In the genomic region with DNA sequence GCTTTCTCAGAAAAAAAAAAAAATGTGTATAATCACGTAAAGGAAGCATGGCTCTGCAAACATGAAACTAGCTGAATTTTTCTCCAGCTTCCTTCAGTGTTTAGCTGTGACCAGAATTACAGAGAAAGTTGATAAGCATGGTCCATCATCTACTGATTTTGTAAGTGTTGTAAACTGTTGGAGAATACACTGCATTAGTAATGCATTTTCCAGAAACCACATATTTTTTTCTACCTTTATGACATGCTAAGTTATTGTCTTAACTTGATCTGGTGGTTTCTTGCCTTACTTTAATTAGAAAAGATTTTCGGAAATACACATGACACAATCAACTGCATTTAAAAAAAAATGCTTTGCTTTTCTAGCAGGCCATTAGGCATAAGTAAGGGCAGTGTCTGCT, we compare ENCODE assay signal across 26 cellular contexts.
DNase-seq lines count a peak whose midpoint lies in the region; ATAC-seq and TF ChIP-seq lines count a peak whose summit lies in the region.
"Had no signal": no experiment of that assay in that cellular context is flagged by ENCODE, and none has a peak within 500 bp of the region (broad histone marks: within the 10 kb centered on the region; RNA-seq: fewer than 3 reads in every experiment).

No MANE protein-coding gene starts in this region.

- H3K36me3 Mint-ChIP-seq in nephron (ENCODE audit: low read depth) (peaks cover 2% of the 10 kb centered on the region), progenitor cell of endocrine pancreas (ENCODE audit: insufficient read depth) (no peaks in the 10 kb centered on the region)
- no peaks in the 10 kb centered on the region for H3K36me3 Mint-ChIP-seq in activated CD4-positive, alpha-beta memory T cell treated with anti-CD3 and anti-CD28 coated beads for 36 hours
- H3K36me3 Mint-ChIP-seq: natural killer cell had no signal

- H3K27ac Mint-ChIP-seq in nephron (peak overlapping the region; percentile 11 to 87 (median 57)), progenitor cell of endocrine pancreas (no peak overlapping the region)
- H3K27ac Mint-ChIP-seq in activated CD4-positive, alpha-beta memory T cell treated with anti-CD3 and anti-CD28 coated beads for 36 hours, result no peak overlapping the region
- H3K27ac Mint-ChIP-seq: activated naive CD8-positive, alpha-beta T cell treated with anti-CD3 and anti-CD28 coated beads, Interleukin-2, amount 50 U/mL, for 24 hours; CD4-positive, alpha-beta T cell; natural killer cell had no signal

- intact Hi-C loops in activated CD4-positive, alpha-beta memory T cell treated with anti-CD3 and anti-CD28 coated beads for 36 hours (cut with micrococcal nuclease), result loop anchor here (10.0 kb wide), 1 partner anchor 113 kb away; no protein-coding TSS in a partner anchor

- 14% methylated on average over 2 of the region's 2 CpGs for WGBS in SK-N-SH (ENCODE audit: low lambda C conversion rate)

- peaks cover 17% of the 10 kb centered on the region for H3F3A ChIP-seq in SK-N-SH (replicated peaks; ENCODE audit: insufficient read depth)

- H3K9me3 ChIP-seq in SK-N-SH, result no peaks in the 10 kb centered on the region
- H3K9me3 ChIP-seq: lower lobe of right lung had no signal

- H3K27me3 ChIP-seq in SK-N-SH (ENCODE audit: insufficient read depth), result no peaks in the 10 kb centered on the region

- DNase-seq in EH (ENCODE audit: low read depth) (peak; percentile 64), SK-N-SH (no peak), epithelial cell of esophagus (ENCODE audit: low read depth) (peak; percentile 61), NCI-H69 (lab: John Stamatoyannopoulos, UW) (no peak), progenitor cell of endocrine pancreas (ENCODE audit: low spot score, unreplicated experiment) (no peak)
- DNase-seq in activated CD4-positive, alpha-beta memory T cell treated with anti-CD3 and anti-CD28 coated beads for 36 hours, result no peak
- DNase-seq: activated CD4-positive, alpha-beta T cell treated with anti-CD3 and anti-CD28 coated beads, Interleukin-2, amount 50 U/mL, for 48 hours; activated CD4-positive, CD25-positive, alpha-beta regulatory T cell treated with anti-CD3 and anti-CD28 coated beads, Interleukin-2, amount 50 U/mL, for 72 hours; activated naive CD4-positive, alpha-beta T cell; activated naive CD8-positive, alpha-beta T cell treated with anti-CD3 and anti-CD28 coated beads, Interleukin-2, amount 50 U/mL, for 24 hours; CD4-positive, alpha-beta T cell; DND-41; lower lobe of right lung; natural killer cell; NCI-H1092 treated with DMSO at 0.1 percent for 48 hours; NCI-H187 treated with DMSO at 0.1 percent for 48 hours; NCI-H2171; NCI-H510A; OCI-M1; stimulated activated naive CD8-positive, alpha-beta T cell treated with anti-CD3 and anti-CD28 coated beads, Interleukin-15, Interleukin-2, amounts not matched to agents 100 U/mL and 50 U/mL, for 24 hours had no signal

- no peak overlapping the region for H2AFZ ChIP-seq in SK-N-SH (ENCODE audit: low read depth)

- H3K4me3 ChIP-seq in SK-N-SH (ENCODE audit: low read depth in 2 of 2, low read length in 1 of 2) (no peak overlapping the region), epithelial cell of esophagus (ENCODE audit: low read length) (no peak overlapping the region)
- H3K4me3 ChIP-seq: K562, lower lobe of right lung, SK-N-MC, skin epidermis had no signal

- H3K4me1 Mint-ChIP-seq in nephron, result peaks cover 84% of the 10 kb centered on the region
- H3K4me1 Mint-ChIP-seq in activated CD4-positive, alpha-beta memory T cell treated with anti-CD3 and anti-CD28 coated beads for 36 hours (ENCODE audit: low read depth), result no peaks in the 10 kb centered on the region
- H3K4me1 Mint-ChIP-seq in progenitor cell of endocrine pancreas (ENCODE audit: low read depth), result no peaks in the 10 kb centered on the region
- H3K4me1 Mint-ChIP-seq: activated naive CD8-positive, alpha-beta T cell treated with anti-CD3 and anti-CD28 coated beads, Interleukin-2, amount 50 U/mL, for 24 hours; natural killer cell had no signal

- H3K9me2 ChIP-seq in SK-N-SH, result no peaks in the 10 kb centered on the region

- H4K20me1 ChIP-seq in SK-N-SH (ENCODE audit: insufficient read depth), result no peaks in the 10 kb centered on the region

- H3K9me3 Mint-ChIP-seq in nephron (peaks cover 2% of the 10 kb centered on the region), progenitor cell of endocrine pancreas (ENCODE audit: low read depth) (no peaks in the 10 kb centered on the region)
- H3K9me3 Mint-ChIP-seq in activated CD4-positive, alpha-beta memory T cell treated with anti-CD3 and anti-CD28 coated beads for 36 hours, result no peaks in the 10 kb centered on the region
- H3K9me3 Mint-ChIP-seq: activated naive CD8-positive, alpha-beta T cell treated with anti-CD3 and anti-CD28 coated beads, Interleukin-2, amount 50 U/mL, for 24 hours; T-helper 1 cell treated with Interleukin-12 subunit alpha and Interleukin-12 subunit beta and Interleukin-4 antibody, amounts not matched to agents 30 μg/mL and 1 μg/mL, for 36 hours had no signal

- no peak overlapping the region for H3K9ac ChIP-seq in SK-N-SH

- TF ChIP-seq CTCF in SK-N-SH (IDR thresholded peaks at IDR 0.05) (no peak), epithelial cell of esophagus (IDR thresholded peaks at IDR 0.05; ENCODE audit: insufficient read depth, low read depth, low read length, missing control alignments) (no peak), nephron (IDR thresholded peaks at IDR 0.05; ENCODE audit: unreplicated experiment in 3 of 3) (no peak), progenitor cell of endocrine pancreas (IDR thresholded peaks at IDR 0.05; ENCODE audit: unreplicated experiment) (no peak)

- H3K4me1 ChIP-seq in SK-N-SH (ENCODE audit: control insufficient read depth in 1 of 2, insufficient read depth in 2 of 2, low read depth in 1 of 2, low read length in 1 of 2), result peaks cover 32 to 80% of the 10 kb centered on the region in 2 experiments

- H3K27ac ChIP-seq in SK-N-SH (ENCODE audit: low read depth in 2 of 2, low read length in 1 of 2), result peak overlapping the region; percentile 37 to 100; a peak in 3 of 4 replicates
- H3K27ac ChIP-seq: lower lobe of right lung, SK-N-MC had no signal

- no peak for ATAC-seq in HG03097 (IDR thresholded peaks at IDR 0.05; ENCODE audit: low FRiP score, unreplicated experiment)
- ATAC-seq: activated naive CD8-positive, alpha-beta T cell treated with anti-CD3 and anti-CD28 coated beads, Interleukin-2, amount 50 U/mL, for 24 hours; K562; lower lobe of right lung; natural killer cell; stimulated activated naive CD8-positive, alpha-beta T cell treated with anti-CD3 and anti-CD28 coated beads, Interleukin-15, Interleukin-2, amounts not matched to agents 100 U/mL and 50 U/mL, for 24 hours had no signal

- no peaks in the 10 kb centered on the region for H3K36me3 ChIP-seq in SK-N-SH (replicated peaks in 1 of 2; ENCODE audit: control insufficient read depth in 1 of 2, insufficient read depth in 2 of 2, low read length in 1 of 2)
- H3K36me3 ChIP-seq: lower lobe of right lung had no signal

- CTCF ChIA-PET in SK-N-SH (lab: Yijun Ruan, JAX), result interaction anchor here (1.4 kb wide), 1 partner anchor 115 kb away, joined by 3 read pairs; no protein-coding TSS in a partner anchor
- CTCF ChIA-PET in activated CD4-positive, alpha-beta memory T cell treated with anti-CD3 and anti-CD28 coated beads for 36 hours (lab: Charles Lee), result interaction anchor here (0.6 kb wide), 1 partner anchor 11 kb away, joined by 4 read pairs; no protein-coding TSS in a partner anchor

- no peak overlapping the region for H3K4me3 Mint-ChIP-seq in nephron
- H3K4me3 Mint-ChIP-seq in activated CD4-positive, alpha-beta memory T cell treated with anti-CD3 and anti-CD28 coated beads for 36 hours, result no peak overlapping the region
- no peak overlapping the region for H3K4me3 Mint-ChIP-seq in progenitor cell of endocrine pancreas (ENCODE audit: low read depth)
- H3K4me3 Mint-ChIP-seq: activated naive CD8-positive, alpha-beta T cell treated with anti-CD3 and anti-CD28 coated beads, Interleukin-2, amount 50 U/mL, for 24 hours; CD4-positive, alpha-beta T cell; natural killer cell; T-helper 1 cell treated with Interleukin-12 subunit alpha and Interleukin-12 subunit beta and Interleukin-4 antibody, amounts not matched to agents 30 μg/mL and 1 μg/mL, for 36 hours had no signal

- peak overlapping the region; percentile 9 for H3K4me2 ChIP-seq in SK-N-SH

- no peak for TF ChIP-seq RAD21 in SK-N-SH (IDR thresholded peaks at IDR 0.05; ENCODE audit: low read length)

- POLR2A ChIA-PET in SK-N-SH (lab: Yijun Ruan, JAX), result no interaction called here
- POLR2A ChIA-PET in activated CD4-positive, alpha-beta memory T cell treated with anti-CD3 and anti-CD28 coated beads for 36 hours (lab: Charles Lee), result interaction anchor here (0.6 kb wide), 1 partner anchor 567 kb away, joined by 3 read pairs; no protein-coding TSS in a partner anchor

- no peaks in the 10 kb centered on the region for H3K79me2 ChIP-seq in SK-N-SH (ENCODE audit: insufficient read depth)

- no peak for TF ChIP-seq EP300 in SK-N-SH (IDR thresholded peaks at IDR 0.05; ENCODE audit: borderline replicate concordance in 1 of 2, low read depth in 1 of 2, low read length in 1 of 2)

- H3K27me3 Mint-ChIP-seq in nephron (ENCODE audit: low read depth) (no peaks in the 10 kb centered on the region), progenitor cell of endocrine pancreas (no peaks in the 10 kb centered on the region)
- H3K27me3 Mint-ChIP-seq in activated CD4-positive, alpha-beta memory T cell treated with anti-CD3 and anti-CD28 coated beads for 36 hours, result no peaks in the 10 kb centered on the region
- H3K27me3 Mint-ChIP-seq: CD4-positive, alpha-beta T cell had no signal

TF ChIP-seq in SK-N-SH, 30 proteins besides CTCF, POLR2A, EP300 and RAD21:
- TF ChIP-seq FOXJ3 (CRISPR knock-in tag; IDR thresholded peaks at IDR 0.05) (no peak), NFIC (IDR thresholded peaks at IDR 0.05; ENCODE audit: borderline replicate concordance) (no peak)

Comparison
In these comparisons a context has a peak if more than half of its experiments do, and no peak if none do; other contexts are left out.
1. DNase-seq: peak in EH (single experiment) and epithelial cell of esophagus (single experiment); none in SK-N-SH (single experiment), NCI-H69 (single experiment), activated CD4-positive, alpha-beta memory T cell treated with anti-CD3 and anti-CD28 coated beads for 36 hours (single experiment) and progenitor cell of endocrine pancreas (single experiment).
2. H3K27ac Mint-ChIP-seq: peak in nephron (3 of 3); none in activated CD4-positive, alpha-beta memory T cell treated with anti-CD3 and anti-CD28 coated beads for 36 hours (single experiment) and progenitor cell of endocrine pancreas (single experiment).